20 cellular contexts compared by ENCODE assay signal in genomic region chr2:166060191-166060590, GRCh38.
DNase-seq lines count a peak whose midpoint lies in the region; ATAC-seq and TF ChIP-seq lines count a peak whose summit lies in the region.
"Had no signal": no experiment of that assay in that cellular context is flagged by ENCODE, and none has a peak within 500 bp of the region (broad histone marks: within the 10 kb centered on the region; RNA-seq: fewer than 3 reads in every experiment).

No MANE protein-coding gene starts in this region.

- H3K9me3 ChIP-seq in breast epithelium: no peaks in the 10 kb centered on the region
- no peaks in the 10 kb centered on the region for H3K9me3 ChIP-seq in CD4-positive, alpha-beta T cell (ENCODE audit: control insufficient read depth, low read length)
- H3K9me3 ChIP-seq: BE2C, Caco-2 had no signal

- H3K4me3 ChIP-seq in breast epithelium (no peak overlapping the region), choroid plexus epithelial cell (ENCODE audit: low read depth, low read length) (no peak overlapping the region)
- H3K4me3 ChIP-seq: K562 had no signal

- no peaks in the 10 kb centered on the region for H3K36me3 ChIP-seq in breast epithelium
- H3K36me3 ChIP-seq: BE2C had no signal

- no peaks in the 10 kb centered on the region for H3K36me3 Mint-ChIP-seq in MCF 10A (ENCODE audit: insufficient read depth, unreplicated experiment)
- no peaks in the 10 kb centered on the region for H3K36me3 Mint-ChIP-seq in CD4-positive, alpha-beta T cell (ENCODE audit: low read depth)
- H3K36me3 Mint-ChIP-seq: CD4-positive, CD25-positive, alpha-beta regulatory T cell had no signal

- no peaks in the 10 kb centered on the region for H3K27me3 ChIP-seq in breast epithelium
- H3K27me3 ChIP-seq in foreskin keratinocyte: peaks cover 2% of the 10 kb centered on the region
- no peaks in the 10 kb centered on the region for H3K27me3 ChIP-seq in CD4-positive, alpha-beta T cell (ENCODE audit: control insufficient read depth, insufficient read depth, low read length)
- H3K27me3 ChIP-seq: BE2C had no signal

- DNase-seq in MCF 10A (ENCODE audit: unreplicated experiment) (peak; percentile 17), breast epithelium (ENCODE audit: low spot score in 2 of 2) (no peak), choroid plexus epithelial cell (ENCODE audit: low read depth) (peak; percentile 80), foreskin keratinocyte (peak; percentile 22 to 67), HPDE6-E6E7 (ENCODE audit: extremely low spot score) (no peak)
- DNase-seq in stimulated activated CD4-positive, alpha-beta T cell treated with anti-CD3 and anti-CD28 coated beads, Interleukin-1b, Interleukin-23, amount 100 ng/mL, for 48 hours: no peak
- no peak for DNase-seq in CD4-positive, alpha-beta T cell
- DNase-seq: BE2C; Caco-2; CD4-positive, CD25-positive, alpha-beta regulatory T cell; H9; NCI-H187; NCI-H2107; NCI-H2227 treated with DMSO at 0.1 percent for 48 hours; NCI-H510A treated with DMSO at 0.1 percent for 48 hours; SIG-M5 had no signal

- BruUV-seq in MCF 10A (replicated peaks; lab: Mats Ljungman, UMichigan): no TSS peak

- no peaks in the 10 kb centered on the region for H3K4me1 ChIP-seq in breast epithelium
- no peaks in the 10 kb centered on the region for H3K4me1 ChIP-seq in foreskin keratinocyte
- H3K4me1 ChIP-seq: BE2C, Caco-2 had no signal

- peaks cover 31% of the 10 kb centered on the region for H3K27me3 Mint-ChIP-seq in MCF 10A (ENCODE audit: insufficient read depth, unreplicated experiment)
- H3K27me3 Mint-ChIP-seq in CD4-positive, alpha-beta T cell: peaks cover 13% of the 10 kb centered on the region

- intact Hi-C loops in MCF 10A (cut with micrococcal nuclease): no loop called here
- intact Hi-C loops in breast epithelium (cut with DNase I; ENCODE audit: low total_unique reads): loop anchor here (5.0 kb wide), 1 partner anchor 1058 kb away; no protein-coding TSS in a partner anchor
- intact Hi-C loops in CD4-positive, alpha-beta T cell (cut with DNase I, micrococcal nuclease): no loop called here

- TF ChIP-seq POLR2A in breast epithelium (IDR thresholded peaks at IDR 0.05): no peak

- H3K27ac Mint-ChIP-seq in MCF 10A (ENCODE audit: low read depth, unreplicated experiment): no peak overlapping the region
- H3K27ac Mint-ChIP-seq in CD4-positive, alpha-beta T cell: no peak overlapping the region
- H3K27ac Mint-ChIP-seq: CD4-positive, CD25-positive, alpha-beta regulatory T cell; H9 had no signal

- H3K9me3 Mint-ChIP-seq in MCF 10A (ENCODE audit: unreplicated experiment): no peaks in the 10 kb centered on the region
- H3K9me3 Mint-ChIP-seq in CD4-positive, alpha-beta T cell: no peaks in the 10 kb centered on the region
- H3K9me3 Mint-ChIP-seq: CD4-positive, CD25-positive, alpha-beta regulatory T cell; H9 had no signal

- TF ChIP-seq CTCF in MCF 10A (IDR thresholded peaks at IDR 0.05; ENCODE audit: unreplicated experiment): no peak
- no peak for TF ChIP-seq CTCF in breast epithelium (IDR thresholded peaks at IDR 0.05)
- no peak for TF ChIP-seq CTCF in choroid plexus epithelial cell (conservative IDR thresholded peaks at IDR 0.05; ENCODE audit: low read depth, low read length)
- TF ChIP-seq CTCF in foreskin keratinocyte (conservative IDR thresholded peaks at IDR 0.05): no peak
- TF ChIP-seq CTCF in CD4-positive, alpha-beta T cell (IDR thresholded peaks at IDR 0.05): no peak

- ATAC-seq in foreskin keratinocyte: no peak
- no peak for ATAC-seq in HG02642 (IDR thresholded peaks at IDR 0.05; ENCODE audit: poor library complexity, unreplicated experiment)
- no peak for ATAC-seq in CD4-positive, alpha-beta T cell (ENCODE audit: poor library complexity)
- ATAC-seq: K562, SK-N-SH treated with all-trans-retinoic acid at 6 μM for 48 hours had no signal

- no peak overlapping the region for H3K4me3 Mint-ChIP-seq in MCF 10A (ENCODE audit: unreplicated experiment)
- no peak overlapping the region for H3K4me3 Mint-ChIP-seq in CD4-positive, alpha-beta T cell
- H3K4me3 Mint-ChIP-seq: CD4-positive, CD25-positive, alpha-beta regulatory T cell; H9 had no signal

- H3K4me1 Mint-ChIP-seq in MCF 10A (ENCODE audit: insufficient read depth, unreplicated experiment): no peaks in the 10 kb centered on the region
- H3K4me1 Mint-ChIP-seq in CD4-positive, alpha-beta T cell (ENCODE audit: low read depth): no peaks in the 10 kb centered on the region
- H3K4me1 Mint-ChIP-seq: CD4-positive, CD25-positive, alpha-beta regulatory T cell; H9 had no signal

- H3K27ac ChIP-seq in breast epithelium: no peak overlapping the region
- no peak overlapping the region for H3K27ac ChIP-seq in foreskin keratinocyte
- H3K27ac ChIP-seq in CD4-positive, alpha-beta T cell (ENCODE audit: low read depth, low read length): no peak overlapping the region
- H3K27ac ChIP-seq: 22Rv1 had no signal

- CTCF ChIA-PET in MCF 10A (lab: Yijun Ruan, JAX): interaction anchor here (0.8 to 5.7 kb wide), 3 partner anchors 10 to 67 kb away, joined by 3 to 73 read pairs (median 3); partner anchors contain the start of gene SCN1A
- CTCF ChIA-PET in CD4-positive, alpha-beta T cell (lab: Charles Lee): no interaction called here

- POLR2A ChIA-PET in MCF 10A (lab: Yijun Ruan, JAX): no interaction called here
- POLR2A ChIA-PET in CD4-positive, alpha-beta T cell (lab: Charles Lee): no interaction called here

Comparison
In these comparisons a context has a peak if more than half of its experiments do, and no peak if none do; other contexts are left out.
1. DNase-seq: peak in MCF 10A (single experiment), choroid plexus epithelial cell (single experiment) and foreskin keratinocyte (2 of 2); none in breast epithelium (0 of 2), stimulated activated CD4-positive, alpha-beta T cell treated with anti-CD3 and anti-CD28 coated beads, Interleukin-1b, Interleukin-23, amount 100 ng/mL, for 48 hours (single experiment), HPDE6-E6E7 (single experiment) and CD4-positive, alpha-beta T cell (0 of 10).